In genomic region chr13:26656919-26657318, GRCh38 we compare ENCODE assay signal across 13 cellular contexts.
DNase-seq lines count a peak whose midpoint lies in the region; ATAC-seq, FAIRE-seq and TF ChIP-seq lines count a peak whose summit lies in the region.
"Had no signal": no experiment of that assay in that cellular context is flagged by ENCODE, and none has a peak within 500 bp of the region (broad histone marks: within the 10 kb centered on the region; RNA-seq: fewer than 3 reads in every experiment).

No MANE protein-coding gene starts in this region.

- H3F3A ChIP-seq in MM.1S (ENCODE audit: insufficient read depth, low read length), result no peaks in the 10 kb centered on the region

- H3K9ac ChIP-seq in MM.1S (ENCODE audit: low read length), result no peak overlapping the region

- H3K36me3 ChIP-seq in MM.1S (replicated peaks; ENCODE audit: insufficient read depth, low read length), result no peaks in the 10 kb centered on the region

- H3K9me2 ChIP-seq in MM.1S (replicated peaks; ENCODE audit: insufficient read depth, low read length), result no peaks in the 10 kb centered on the region

- no peaks in the 10 kb centered on the region for H3K79me2 ChIP-seq in MM.1S (ENCODE audit: low read length)

- H3K4me1 Mint-ChIP-seq in neural crest cell, result peaks cover 5% of the 10 kb centered on the region
- H3K4me1 Mint-ChIP-seq: T-cell had no signal

- H3K27me3 Mint-ChIP-seq in neural crest cell (ENCODE audit: low read depth), result no peaks in the 10 kb centered on the region

- no peak for FAIRE-seq in H54 (lab: Jason Lieb, UNC)
- FAIRE-seq: GM12891 had no signal

- H3K27me3 ChIP-seq in MM.1S (replicated peaks; ENCODE audit: insufficient read depth, low read length), result no peaks in the 10 kb centered on the region

- H3K4me3 ChIP-seq in MM.1S (ENCODE audit: low read length), result no peak overlapping the region
- no peak overlapping the region for H3K4me3 ChIP-seq in cardiac fibroblast (replicated peaks in 1 of 2; ENCODE audit: low read depth in 2 of 2, low read length in 2 of 2)

- no peak overlapping the region for H3K4me3 Mint-ChIP-seq in neural crest cell
- H3K4me3 Mint-ChIP-seq: natural killer cell treated with Interleukin-12 subunit alpha and Interleukin-12 subunit beta and Interleukin-15 and Interleukin-18, amount 100 ng/mL, for 72 hours; T-cell had no signal

- no peak overlapping the region for H2AFZ ChIP-seq in MM.1S (ENCODE audit: low read length)

- no peak overlapping the region for H3K27ac ChIP-seq in MM.1S (ENCODE audit: low read length)

- H3K36me3 Mint-ChIP-seq in neural crest cell (ENCODE audit: low read depth), result peaks cover 3% of the 10 kb centered on the region
- H3K36me3 Mint-ChIP-seq: natural killer cell treated with Interleukin-12 subunit alpha and Interleukin-12 subunit beta and Interleukin-15 and Interleukin-18, amount 100 ng/mL, for 72 hours; T-cell had no signal

- no peaks in the 10 kb centered on the region for H3K4me1 ChIP-seq in MM.1S (ENCODE audit: low read length)

- TF ChIP-seq CTCF in MM.1S (IDR thresholded peaks at IDR 0.05; ENCODE audit: low read length), result 0 out of 2 replicates have a peak, but pooled peaks have one; percentile 5
- TF ChIP-seq CTCF in cardiac fibroblast (IDR thresholded peaks at IDR 0.05; ENCODE audit: low read depth, low read length), result no peak
- peak; percentile 28 for TF ChIP-seq CTCF in neural crest cell (conservative IDR thresholded peaks at IDR 0.05)

- no peaks in the 10 kb centered on the region for H3K9me3 ChIP-seq in MM.1S (replicated peaks; ENCODE audit: insufficient read depth, low read length)

- ATAC-seq in GM18519 (IDR thresholded peaks at IDR 0.05; ENCODE audit: low FRiP score, unreplicated experiment), result no peak
- ATAC-seq: HCT116; natural killer cell treated with Interleukin-12 subunit alpha and Interleukin-12 subunit beta and Interleukin-15 and Interleukin-18, amount 100 ng/mL, for 72 hours; T-cell had no signal

- DNase-seq in ELR (ENCODE audit: low read depth), result peak; percentile 30
- DNase-seq in MM.1S, result no peak
- peak; percentile 56 to 61 for DNase-seq in cardiac fibroblast (ENCODE audit: low read depth in 2 of 2)
- no peak for DNase-seq in neural crest cell (ENCODE audit: low read depth, low spot score)
- no peak for DNase-seq in activated CD4-positive, alpha-beta T cell treated with anti-CD3 and anti-CD28 coated beads for 1 hour
- no peak for DNase-seq in NCI-H1417 (lab: John Stamatoyannopoulos, UW)
- DNase-seq in H54 (ENCODE audit: insufficient read length, low spot score), result no peak
- DNase-seq: activated effector memory CD4-positive, alpha-beta T cell treated with anti-CD3 and anti-CD28 coated beads, Interleukin-2, amount 50 U/mL, for 16 hours; T-cell had no signal

- H3K9me3 Mint-ChIP-seq in neural crest cell, result no peaks in the 10 kb centered on the region
- H3K9me3 Mint-ChIP-seq: natural killer cell treated with Interleukin-12 subunit alpha and Interleukin-12 subunit beta and Interleukin-15 and Interleukin-18, amount 100 ng/mL, for 72 hours; T-cell had no signal

- H4K20me1 ChIP-seq in MM.1S (ENCODE audit: insufficient read depth, low read length), result no peaks in the 10 kb centered on the region

- TF ChIP-seq POLR2A in H54 (IDR thresholded peaks at IDR 0.05; ENCODE audit: low read depth, low read length), result no peak

- no peak overlapping the region for H3K27ac Mint-ChIP-seq in neural crest cell (ENCODE audit: unreplicated experiment)
- H3K27ac Mint-ChIP-seq: natural killer cell treated with Interleukin-12 subunit alpha and Interleukin-12 subunit beta and Interleukin-15 and Interleukin-18, amount 100 ng/mL, for 72 hours; T-cell had no signal

- H3K4me2 ChIP-seq in MM.1S (ENCODE audit: low read depth, low read length), result no peak overlapping the region

Comparison
In these comparisons a context has a peak if more than half of its experiments do, and no peak if none do; other contexts are left out.
1. DNase-seq: peak in ELR (single experiment) and cardiac fibroblast (2 of 2); none in MM.1S (single experiment), neural crest cell (single experiment), activated CD4-positive, alpha-beta T cell treated with anti-CD3 and anti-CD28 coated beads for 1 hour (single experiment), NCI-H1417 (0 of 3) and H54 (single experiment).